Comparison of ENCODE assay signal across 17 cellular contexts in genomic region chr16:81511371-81511770, GRCh38.
DNase-seq lines count a peak whose midpoint lies in the region; TF ChIP-seq lines count a peak whose summit lies in the region.
"Had no signal": no experiment of that assay in that cellular context is flagged by ENCODE, and none has a peak within 500 bp of the region (broad histone marks: within the 10 kb centered on the region; RNA-seq: fewer than 3 reads in every experiment).

No MANE protein-coding gene starts in this region.

- intact Hi-C loops in lower leg skin (cut with DNase I; ENCODE audit: low total_unique reads), result no loop called here

- H3K9me3 Mint-ChIP-seq in type B pancreatic cell, result peaks cover 6% of the 10 kb centered on the region

- 96% methylated on average over 5 of the region's 5 CpGs for WGBS in lower leg skin, 2 donors

- TF ChIP-seq CTCF in type B pancreatic cell (conservative IDR thresholded peaks at IDR 0.05) (no peak), lower leg skin (IDR thresholded peaks at IDR 0.05) (no peak)

- TF ChIP-seq POLR2A in lower leg skin (IDR thresholded peaks at IDR 0.05), result no peak

- H3K27me3 Mint-ChIP-seq in type B pancreatic cell, result no peaks in the 10 kb centered on the region

- H3K27ac Mint-ChIP-seq in type B pancreatic cell, result no peak overlapping the region
- H3K27ac Mint-ChIP-seq: GM23338, nephron progenitor cell had no signal

- H3K4me3 ChIP-seq in lower leg skin (ENCODE audit: low read depth, poor library complexity, severe bottlenecking), result no peak overlapping the region
- H3K4me3 ChIP-seq: GM23338, transverse colon had no signal

- H3K4me3 Mint-ChIP-seq in type B pancreatic cell, result no peak overlapping the region
- H3K4me3 Mint-ChIP-seq: GM23338, nephron progenitor cell had no signal

- peaks cover 14% of the 10 kb centered on the region for H3K36me3 Mint-ChIP-seq in type B pancreatic cell

- H3K4me1 Mint-ChIP-seq in type B pancreatic cell (ENCODE audit: unreplicated experiment), result peaks cover 23% of the 10 kb centered on the region

- DNase-seq in A172 (ENCODE audit: low spot score) (peak; percentile 80), HS-27A (ENCODE audit: low read depth) (peak; percentile 86), astrocyte of the hippocampus (ENCODE audit: low read depth, low spot score) (peak; percentile 48), hepatic stellate cell (ENCODE audit: low spot score) (peak; percentile 71), cerebellum (ENCODE audit: low spot score) (no peak), type B pancreatic cell (ENCODE audit: extremely low spot score, unreplicated experiment) (no peak), lower leg skin (ENCODE audit: low spot score in 2 of 2) (no peak), NCI-H2107 treated with DMSO at 0.1 percent for 48 hours (lab: John Stamatoyannopoulos, UW; ENCODE audit: unreplicated experiment) (no peak)
- DNase-seq: activated CD8-positive, alpha-beta memory T cell treated with anti-CD3 and anti-CD28 coated beads, Interleukin-2, amount 50 U/mL, for 4 hours; DMS79; islet precursor cell; NCI-H1417; NCI-H524 treated with DMSO at 0.1 percent for 48 hours; nephron progenitor cell; stimulated activated CD4-positive, alpha-beta T cell treated with anti-CD3 and anti-CD28 coated beads, Interleukin-12 subunit alpha, Interleukin-12 subunit beta, amount 100 ng/mL, for 4 hours; transverse colon had no signal

Comparison
In these comparisons a context has a peak if more than half of its experiments do, and no peak if none do; other contexts are left out.
1. DNase-seq: peak in A172 (single experiment), HS-27A (single experiment), astrocyte of the hippocampus (single experiment) and hepatic stellate cell (single experiment); none in cerebellum (single experiment), type B pancreatic cell (single experiment), lower leg skin (0 of 2) and NCI-H2107 treated with DMSO at 0.1 percent for 48 hours (single experiment).